12 cellular contexts compared by ENCODE assay signal in genomic region chr15:31273258-31273941, GRCh38. TPM values are rescaled to one million over a fixed set of nuclear protein-coding genes. Genes with fewer than 3 reads are reported as not detected.
DNase-seq lines count a peak whose midpoint lies in the region; ATAC-seq and TF ChIP-seq lines count a peak whose summit lies in the region.
"Had no signal": no experiment of that assay in that cellular context is flagged by ENCODE, and none has a peak within 500 bp of the region (broad histone marks: within the 10 kb centered on the region; RNA-seq: fewer than 3 reads in every experiment).

No MANE protein-coding gene starts in this region.

- H3K4me2 ChIP-seq in osteoblast (ENCODE audit: insufficient read depth, low read length) = no peak overlapping the region

- peak overlapping the region; percentile 59 for H3K27ac ChIP-seq in HL-60 (replicated peaks)
- no peak overlapping the region for H3K27ac ChIP-seq in osteoblast (ENCODE audit: low read depth, low read length)
- H3K27ac ChIP-seq: ovary, RWPE1 had no signal

- no peaks in the 10 kb centered on the region for H4K20me1 ChIP-seq in osteoblast (ENCODE audit: insufficient read depth, low read length)

- H3K36me3 ChIP-seq in osteoblast (ENCODE audit: insufficient read depth, low read length) = no peaks in the 10 kb centered on the region
- H3K36me3 ChIP-seq: HAP-1, ovary had no signal

- TF ChIP-seq CTCF in HL-60 (IDR thresholded peaks at IDR 0.05; ENCODE audit: insufficient read depth, low read length) (no peak), osteoblast (IDR thresholded peaks at IDR 0.05; ENCODE audit: extremely low read depth, low read depth, low read length) (no peak), foreskin fibroblast (IDR thresholded peaks at IDR 0.05; ENCODE audit: low read depth, low read length) (no peak)

- no peak overlapping the region for H3K4me3 ChIP-seq in HL-60 (replicated peaks; ENCODE audit: insufficient read depth, low read length)
- no peak overlapping the region for H3K4me3 ChIP-seq in osteoblast (ENCODE audit: insufficient read depth, low read length)
- no peak overlapping the region for H3K4me3 ChIP-seq in foreskin fibroblast (ENCODE audit: low read depth in 1 of 2, low read length in 2 of 2)
- H3K4me3 ChIP-seq: HAP-1, ovary had no signal

- H2AFZ ChIP-seq in osteoblast (ENCODE audit: low read length) = peak overlapping the region; percentile 29

- ATAC-seq in activated CD4-positive, CD25-positive, alpha-beta regulatory T cell treated with anti-CD3 and anti-CD28 coated beads, Interleukin-2, amount 50 U/mL, for 24 hours = no peak
- ATAC-seq in HG03354 (IDR thresholded peaks at IDR 0.05; ENCODE audit: poor library complexity, severe bottlenecking, unreplicated experiment) (no peak), GM21529 (IDR thresholded peaks at IDR 0.05; ENCODE audit: unreplicated experiment) (no peak)

- no peaks in the 10 kb centered on the region for H3K4me1 ChIP-seq in osteoblast (ENCODE audit: insufficient read depth, low read length)
- H3K4me1 ChIP-seq: HAP-1 had no signal

- peak; percentile 34 for DNase-seq in CD1c-positive myeloid dendritic cell (ENCODE audit: extremely low spot score)
- no peak for DNase-seq in HL-60 (ENCODE audit: low read depth in 1 of 2, low spot score in 1 of 2)
- peak; percentile 42 for DNase-seq in ecto neural progenitor cell (ENCODE audit: low spot score)
- peak; percentile 81 for DNase-seq in osteoblast (ENCODE audit: insufficient read length, low spot score, missing footprints)
- DNase-seq in foreskin fibroblast = no peak
- DNase-seq: COR-L47 had no signal

- no peaks in the 10 kb centered on the region for H3K9me3 ChIP-seq in osteoblast (ENCODE audit: low read depth, low read length)
- H3K9me3 ChIP-seq: HAP-1, ovary had no signal

- no peaks in the 10 kb centered on the region for H3K79me2 ChIP-seq in osteoblast (ENCODE audit: insufficient read depth, low read length)

- no peaks in the 10 kb centered on the region for H3K27me3 ChIP-seq in HL-60 (ENCODE audit: insufficient read depth, poor library complexity, severe bottlenecking)
- no peaks in the 10 kb centered on the region for H3K27me3 ChIP-seq in osteoblast (ENCODE audit: insufficient read depth, low read length)
- H3K27me3 ChIP-seq: ovary had no signal

RNA-seq across cellular contexts. Expression of gene KLF13, which starts 53.2 kb away (rescaled TPM):
- total RNA-seq in osteoblast = 53.3 and 58.6 TPM in 2 replicates

Comparison
In these comparisons a context has a peak if more than half of its experiments do, and no peak if none do; other contexts are left out.
1. DNase-seq: peak in CD1c-positive myeloid dendritic cell (single experiment), ecto neural progenitor cell (single experiment) and osteoblast (single experiment); none in HL-60 (0 of 2) and foreskin fibroblast (0 of 2).